In genomic region chr10:86753638-86754434, GRCh38 we compare ENCODE assay signal across 14 cellular contexts. TPM values are rescaled to one million over a fixed set of nuclear protein-coding genes. Genes with fewer than 3 reads are reported as not detected.
DNase-seq lines count a peak whose midpoint lies in the region; ATAC-seq, FAIRE-seq and TF ChIP-seq lines count a peak whose summit lies in the region.
"Had no signal": no experiment of that assay in that cellular context is flagged by ENCODE, and none has a peak within 500 bp of the region (broad histone marks: within the 10 kb centered on the region; RNA-seq: fewer than 3 reads in every experiment).

No MANE protein-coding gene starts in this region.

- 47% methylated on average over 12 of the region's 12 CpGs for WGBS in K562 (ENCODE audit: insufficient coverage, low coverage, missing lambda C conversion rate)

- H3K27ac ChIP-seq in K562 (ENCODE audit: extremely low read depth, low read depth, low read length), result peak overlapping the region; percentile 90

- peak; percentile 21 for ATAC-seq in Right ventricle myocardium superior (ENCODE audit: poor library complexity)
- ATAC-seq in K562, result peak; percentile 8; the same call in 2 of the 3 replicates
- ATAC-seq in GM18909 (IDR thresholded peaks at IDR 0.05; ENCODE audit: poor library complexity, unreplicated experiment), result no peak
- ATAC-seq: mucosa of descending colon had no signal

- CTCF ChIA-PET in K562 (lab: Yijun Ruan, JAX; ENCODE audit: low intra/inter-chr PET ratio), result no interaction called here

- POLR2A ChIA-PET in K562 (lab: Yijun Ruan, JAX), result interaction anchor here (1.1 to 5.8 kb wide), 4 partner anchors 9 to 42 kb away, joined by 3 to 40 read pairs (median 6); no protein-coding TSS in a partner anchor

- peak overlapping the region; percentile 77 for H2AFZ ChIP-seq in K562 (ENCODE audit: low read depth, low read length)

- DNase-seq in Right ventricle myocardium superior (no peak), cardiac septum (ENCODE audit: low spot score) (no peak), K562 (ENCODE audit: extremely low read depth in 1 of 4, low spot score in 3 of 4) (peak in 1 of 4 experiments; percentile 72), mesenteric fat pad (ENCODE audit: low spot score) (peak; percentile 67), type B pancreatic cell (ENCODE audit: extremely low spot score, unreplicated experiment) (no peak), DMS153 (lab: John Stamatoyannopoulos, UW) (no peak), SHP77 (lab: John Stamatoyannopoulos, UW) (no peak)
- DNase-seq: activated naive CD4-positive, alpha-beta T cell treated with anti-CD3 and anti-CD28 coated beads, Interleukin-2, amount 50 U/mL, for 16 hours; colonic mucosa; DMS79; mucosa of descending colon had no signal

- no peak for TF ChIP-seq CTCF in K562 (IDR thresholded peaks at IDR 0.05 in 2 of 3, conservative IDR thresholded peaks at IDR 0.05 in 1 of 3; ENCODE audit: insufficient read depth in 2 of 3, low read depth in 1 of 3, low read length in 3 of 3)
- no peak for TF ChIP-seq CTCF in type B pancreatic cell (conservative IDR thresholded peaks at IDR 0.05)

- H3K4me2 ChIP-seq in K562 (ENCODE audit: insufficient read depth, low read length), result peak overlapping the region; percentile 70

- H3K4me1 Mint-ChIP-seq in type B pancreatic cell (ENCODE audit: unreplicated experiment), result peaks cover 31% of the 10 kb centered on the region

- peaks cover 9% of the 10 kb centered on the region for H3K36me3 Mint-ChIP-seq in type B pancreatic cell

- FAIRE-seq in K562 (lab: Jason Lieb, UNC), result peak; percentile 72
- FAIRE-seq: urothelium cell line had no signal

- no peak for TF ChIP-seq POLR2A in K562 (conservative IDR thresholded peaks at IDR 0.05)

- peak overlapping the region; percentile 56 to 77 for H3K9ac ChIP-seq in K562 (ENCODE audit: insufficient read depth in 1 of 2, low read depth in 2 of 2, low read length in 2 of 2)

- in situ Hi-C loops in K562 (cut with MboI), result no loop called here

- H3K4me1 ChIP-seq in K562 (replicated peaks in 1 of 2; ENCODE audit: control insufficient read depth in 2 of 2, insufficient read depth in 2 of 2, low read length in 2 of 2), result peaks cover 27 to 31% of the 10 kb centered on the region in 2 experiments

- no peaks in the 10 kb centered on the region for H3K9me1 ChIP-seq in K562 (ENCODE audit: control insufficient read depth, insufficient read depth, low read length)

- TF ChIP-seq EP300 in K562 (IDR thresholded peaks at IDR 0.05; ENCODE audit: low read length), result no peak

- no TSS peak for BruUV-seq in K562 (replicated peaks; lab: Mats Ljungman, UMichigan)

- H3K9me3 ChIP-seq in K562 (replicated peaks; ENCODE audit: control insufficient read depth, insufficient read depth, low read depth, low read length), result no peaks in the 10 kb centered on the region
- H3K9me3 ChIP-seq: colonic mucosa, mucosa of descending colon had no signal

- peak overlapping the region; percentile 69 for H3K27ac Mint-ChIP-seq in type B pancreatic cell

- H3K27me3 Mint-ChIP-seq in type B pancreatic cell, result no peaks in the 10 kb centered on the region

- no peaks in the 10 kb centered on the region for H4K20me1 ChIP-seq in K562 (replicated peaks; ENCODE audit: control insufficient read depth, insufficient read depth, low read length)

- no peak overlapping the region; the same call in 1 of the 2 replicates for H3K4me3 ChIP-seq in K562
- H3K4me3 ChIP-seq: colonic mucosa, mucosa of descending colon, skin epidermis had no signal

- no peak for TF ChIP-seq RAD21 in K562 (CRISPR knock-in tag; conservative IDR thresholded peaks at IDR 0.05 in 1 of 2, IDR thresholded peaks at IDR 0.05 in 1 of 2)

- H3K36me3 ChIP-seq in K562 (ENCODE audit: control insufficient read depth, insufficient read depth, low read length), result no peaks in the 10 kb centered on the region
- H3K36me3 ChIP-seq: colonic mucosa had no signal

- H3K27me3 ChIP-seq in K562 (ENCODE audit: control insufficient read depth in 2 of 2, insufficient read depth in 2 of 2, low read length in 2 of 2), result no peaks in the 10 kb centered on the region
- H3K27me3 ChIP-seq: colonic mucosa had no signal

- peaks cover 40% of the 10 kb centered on the region for H3K79me2 ChIP-seq in K562 (ENCODE audit: control insufficient read depth, insufficient read depth, low read length)

- intact Hi-C loops in Right ventricle myocardium superior (cut with DNase I), result no loop called here
- intact Hi-C loops in cardiac septum (cut with DNase I), result no loop called here
- intact Hi-C loops in K562 (cut with micrococcal nuclease), result loop anchor here (2.0 kb wide), 1 partner anchor 43 kb away; no protein-coding TSS in a partner anchor

- peak overlapping the region; percentile 93 for H3K4me3 Mint-ChIP-seq in type B pancreatic cell

- H3K9me3 Mint-ChIP-seq in type B pancreatic cell, result no peaks in the 10 kb centered on the region

TF ChIP-seq in K562, 482 proteins besides CTCF, POLR2A, EP300 and RAD21 (continues in another document):
- TF ChIP-seq TFE3 (CRISPR knock-in tag; IDR thresholded peaks at IDR 0.05) (peak; percentile 73), BHLHE40 (IDR thresholded peaks at IDR 0.05; ENCODE audit: low read length) (peak; percentile 85), VEZF1 (CRISPR knock-in tag; IDR thresholded peaks at IDR 0.05) (peak; percentile 60), MITF (IDR thresholded peaks at IDR 0.05) (0 out of 2 replicates have a peak, but pooled peaks have one; percentile 61), RAD51 (IDR thresholded peaks at IDR 0.05; ENCODE audit: borderline replicate concordance, low read depth) (peak; percentile 73)

RNA-seq across cellular contexts. Expression of gene BMPR1A, which starts 2.6 kb away (rescaled TPM):
- total RNA-seq in Right ventricle myocardium superior, result 50.2 TPM
- total RNA-seq in cardiac septum, result 60.0 TPM
- 13.1 and 30.9 TPM in 2 replicates for total RNA-seq in K562 (2011; cell fraction: chromatin; rRNA removed; ENCODE audit: low replicate concordance)
- total RNA-seq in K562 (2011; cell fraction: nucleolus; rRNA removed), result 5.5 and 9.3 TPM in 2 replicates
- 16.1 and 21.3 TPM in 2 replicates for total RNA-seq in K562 (2011; cell fraction: nucleoplasm; rRNA removed)
- total RNA-seq in K562 (2014; rRNA removed), result 6.8 and 7.0 TPM in 2 replicates
- 15.3 and 20.0 TPM in 2 replicates for total RNA-seq in K562 (2014; rRNA removed; fragmentation: Illumina TruSeq; extraction: Trizol)
- 16.7 and 17.5 TPM in 2 replicates for total RNA-seq in K562 (2015; rRNA removed; fragmentation: Illumina TruSeq; extraction: Trizol)
- total RNA-seq in K562 (2021), result 14.2 and 15.6 TPM in 2 replicates
- 8.6 and 9.7 TPM in 2 replicates for polyA plus RNA-seq in K562 (2011; rRNA removed)
- 2.1 and 4.3 TPM in 2 replicates for polyA plus RNA-seq in K562 (2011; cell fraction: cytosol; rRNA removed)
- 3.5 and 5.3 TPM in 2 replicates for polyA plus RNA-seq in K562 (2011; cell fraction: nucleus; rRNA removed)
- polyA plus RNA-seq in K562 (2012), result 7.6 and 7.8 TPM in 2 replicates
- polyA plus RNA-seq in K562 (2014; fragmentation: Illumina TruSeq; extraction: Trizol), result 8.9 and 9.1 TPM in 2 replicates
- polyA plus RNA-seq in K562 (2014; fragmentation: Nextera tagmentation; extraction: Ambion mirVana), result 1 to 10 TPM; 1.6 to 1.9 TPM
- polyA plus RNA-seq in K562 (2014; rRNA removed), result 5.8 and 7.4 TPM in 2 replicates
- 34.1 and 45.2 TPM in 2 replicates for polyA minus RNA-seq in K562 (2011; rRNA and poly(A)+ RNA removed)
- polyA minus RNA-seq in K562 (2011; cell fraction: cytosol; rRNA and poly(A)+ RNA removed), result 7.3 and 9.7 TPM in 2 replicates
- polyA minus RNA-seq in K562 (2011; cell fraction: nucleus; rRNA and poly(A)+ RNA removed), result 3.6 and 10.4 TPM in 2 replicates
- 43.5 TPM for total RNA-seq in mesenteric fat pad
- total RNA-seq in type B pancreatic cell (ENCODE audit: low replicate concordance), result 63.3 and 84.7 TPM in 2 replicates
